Comparison of ENCODE assay signal across 1 cellular context in genomic region chr14:92287987-92288386, GRCh38.
TF ChIP-seq lines count a peak whose summit lies in the region.

No MANE protein-coding gene starts in this region.

TF ChIP-seq in HCT116, 20 proteins besides CTCF, POLR2A, EP300 and RAD21:
- no peak for TF ChIP-seq REST (IDR thresholded peaks at IDR 0.05; ENCODE audit: low read depth)
- no peak for TF ChIP-seq JUND (IDR thresholded peaks at IDR 0.05)
